ENCODE assay signal across 18 cellular contexts in genomic region chr5:93058309-93058708, GRCh38.
DNase-seq lines count a peak whose midpoint lies in the region; ATAC-seq and TF ChIP-seq lines count a peak whose summit lies in the region.
"Had no signal": no experiment of that assay in that cellular context is flagged by ENCODE, and none has a peak within 500 bp of the region (broad histone marks: within the 10 kb centered on the region; RNA-seq: fewer than 3 reads in every experiment).

No MANE protein-coding gene starts in this region.

- peaks cover 5% of the 10 kb centered on the region; the same call in 1 of the 2 replicates for H3K9me2 ChIP-seq in PC-9 (ENCODE audit: insufficient read depth)

- H3K4me3 ChIP-seq in osteoblast (ENCODE audit: insufficient read depth, low read length) (no peak overlapping the region), PC-9 (no peak overlapping the region)
- H3K4me3 ChIP-seq: HAP-1, lung, thoracic aorta had no signal

- CTCF ChIA-PET in PC-9 (lab: Charles Lee), result no interaction called here

- peaks cover 14% of the 10 kb centered on the region for H3K4me1 ChIP-seq in osteoblast (ENCODE audit: insufficient read depth, low read length)
- peaks cover 6% of the 10 kb centered on the region for H3K4me1 ChIP-seq in PC-9 (replicated peaks; ENCODE audit: insufficient read depth)

- DNase-seq in EH (ENCODE audit: low read depth) (peak; percentile 93), MV-4-11 (lab: John Stamatoyannopoulos, UW) (peak; percentile 1), dedifferentiated amniotic fluid mesenchymal stem cell (ENCODE audit: extremely low spot score) (peak; percentile 66), osteoblast (ENCODE audit: insufficient read length, low spot score, missing footprints) (peak; percentile 42), AML-193 (lab: John Stamatoyannopoulos, UW) (no peak), PC-9 (no peak)
- DNase-seq: activated naive CD8-positive, alpha-beta T cell treated with anti-CD3 and anti-CD28 coated beads for 36 hours; activated T-cell treated with anti-CD3 and anti-CD28 coated beads, Interleukin-2, amount 50 U/mL, for 72 hours; C1 segment of cervical spinal cord; DMS153; Kasumi-1; naive thymus-derived CD4-positive, alpha-beta T cell; NCI-H187 had no signal

- no peak for TF ChIP-seq CTCF in osteoblast (IDR thresholded peaks at IDR 0.05; ENCODE audit: extremely low read depth, low read depth, low read length)
- TF ChIP-seq CTCF in PC-9 (conservative IDR thresholded peaks at IDR 0.05), result no peak

- H3K36me3 ChIP-seq in osteoblast (ENCODE audit: insufficient read depth, low read length) (no peaks in the 10 kb centered on the region), PC-9 (ENCODE audit: low read depth) (no peaks in the 10 kb centered on the region)
- H3K36me3 ChIP-seq: HAP-1, thoracic aorta had no signal

- no peaks in the 10 kb centered on the region for H3F3A ChIP-seq in PC-9 (ENCODE audit: insufficient read depth, low read depth)

- H2AFZ ChIP-seq in osteoblast (ENCODE audit: low read length), result no peak overlapping the region
- no peak overlapping the region for H2AFZ ChIP-seq in PC-9

- BruUV-seq in PC-9 (replicated peaks; lab: Mats Ljungman, UMichigan), result no TSS peak

- H4K20me1 ChIP-seq in osteoblast (ENCODE audit: insufficient read depth, low read length) (no peaks in the 10 kb centered on the region), PC-9 (ENCODE audit: insufficient read depth) (no peaks in the 10 kb centered on the region)

- H3K27ac ChIP-seq in osteoblast (ENCODE audit: low read depth, low read length) (no peak overlapping the region), PC-9 (no peak overlapping the region)
- H3K27ac ChIP-seq: thoracic aorta had no signal

- ATAC-seq in HG02885 (IDR thresholded peaks at IDR 0.05; ENCODE audit: poor library complexity, unreplicated experiment) (no peak), HG03175 (IDR thresholded peaks at IDR 0.05; ENCODE audit: unreplicated experiment) (no peak)
- ATAC-seq: activated T-cell treated with anti-CD3 and anti-CD28 coated beads, Interleukin-2, amount 50 U/mL, for 72 hours; naive thymus-derived CD4-positive, alpha-beta T cell had no signal

- H3K27me3 ChIP-seq in osteoblast (ENCODE audit: insufficient read depth, low read length), result no peaks in the 10 kb centered on the region
- no peaks in the 10 kb centered on the region for H3K27me3 ChIP-seq in PC-9 (ENCODE audit: insufficient read depth, low read depth)

- H3K79me2 ChIP-seq in osteoblast (ENCODE audit: insufficient read depth, low read length), result no peaks in the 10 kb centered on the region
- H3K79me2 ChIP-seq in PC-9 (ENCODE audit: low read depth), result no peaks in the 10 kb centered on the region

- POLR2A ChIA-PET in PC-9 (lab: Charles Lee; ENCODE audit: unreplicated experiment), result no interaction called here

- H3K4me2 ChIP-seq in osteoblast (ENCODE audit: insufficient read depth, low read length) (peak overlapping the region; percentile 12), PC-9 (no peak overlapping the region)

- H3K9me3 ChIP-seq in osteoblast (ENCODE audit: low read depth, low read length) (no peaks in the 10 kb centered on the region), PC-9 (ENCODE audit: insufficient read depth, low read depth) (peaks cover 3% of the 10 kb centered on the region; the same call in 1 of the 2 replicates)
- H3K9me3 ChIP-seq: HAP-1, thoracic aorta had no signal

- intact Hi-C loops in PC-9 (cut with micrococcal nuclease; ENCODE audit: unreplicated experiment), result no loop called here

Comparison
In these comparisons a context has a peak if more than half of its experiments do, and no peak if none do; other contexts are left out.
1. DNase-seq: peak in EH (single experiment), MV-4-11 (single experiment), dedifferentiated amniotic fluid mesenchymal stem cell (single experiment) and osteoblast (single experiment); none in AML-193 (0 of 2) and PC-9 (0 of 2).